ENCODE assay signal across 8 cellular contexts in the genomic region with DNA sequence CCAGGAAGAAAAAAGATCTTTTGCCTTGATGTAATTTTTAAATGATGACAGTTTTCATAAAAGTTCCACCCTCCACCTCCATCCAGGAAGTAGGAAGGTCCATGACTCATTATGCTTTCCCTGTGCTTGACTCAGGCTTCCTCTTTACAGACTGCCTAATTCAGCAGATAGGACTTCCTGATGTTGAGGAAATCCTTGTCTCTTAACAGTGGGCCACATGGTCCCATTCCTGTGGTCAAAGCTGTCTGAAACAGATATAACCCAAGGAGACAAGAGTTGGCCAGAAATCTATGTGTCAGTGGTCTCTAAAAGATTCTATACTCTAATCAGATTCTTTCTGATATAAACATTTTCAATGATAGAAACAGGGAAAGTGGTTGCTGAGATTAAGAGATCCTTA.
DNase-seq lines count a peak whose midpoint lies in the region; ATAC-seq and TF ChIP-seq lines count a peak whose summit lies in the region.

No MANE protein-coding gene starts in this region.

- intact Hi-C loops in ascending aorta (cut with DNase I): no loop called here

- H3K4me1 Mint-ChIP-seq in effector memory CD8-positive, alpha-beta T cell (ENCODE audit: low read depth in 2 of 2): peaks cover 2 to 11% of the 10 kb centered on the region in 2 donors

- TF ChIP-seq CTCF in ascending aorta (IDR thresholded peaks at IDR 0.05): no peak

- H3K27me3 ChIP-seq in muscle layer of duodenum (ENCODE audit: low read depth, low read length): no peaks in the 10 kb centered on the region
- H3K27me3 ChIP-seq in ascending aorta: no peaks in the 10 kb centered on the region

- no peaks in the 10 kb centered on the region for H3K27me3 Mint-ChIP-seq in effector memory CD8-positive, alpha-beta T cell

- H3K4me3 Mint-ChIP-seq in effector memory CD8-positive, alpha-beta T cell: no peak overlapping the region

- H3K36me3 Mint-ChIP-seq in effector memory CD8-positive, alpha-beta T cell (ENCODE audit: insufficient read depth): no peaks in the 10 kb centered on the region

- H3K27ac Mint-ChIP-seq in effector memory CD8-positive, alpha-beta T cell: peak overlapping the region in 1 of 2 donors; percentile 57

- H3K9me3 ChIP-seq in muscle layer of duodenum (ENCODE audit: control insufficient read depth in 1 of 2, low read length in 2 of 2) (peaks cover 0 to 5% of the 10 kb centered on the region in 2 donors), ascending aorta (peaks cover 0 to 10% of the 10 kb centered on the region in 2 donors)

- H3K9me3 Mint-ChIP-seq in effector memory CD8-positive, alpha-beta T cell: no peaks in the 10 kb centered on the region

- H3K4me3 ChIP-seq in muscle layer of duodenum (ENCODE audit: low read depth in 1 of 2, low read length in 2 of 2): no peak overlapping the region
- no peak overlapping the region for H3K4me3 ChIP-seq in ascending aorta

- peak; percentile 53 for DNase-seq in GM04503 (ENCODE audit: low read depth)
- DNase-seq in OCI-M1 (lab: John Stamatoyannopoulos, UW): peak; percentile 90
- DNase-seq in effector memory CD8-positive, alpha-beta T cell: no peak
- DNase-seq in NCI-H1092 (lab: John Stamatoyannopoulos, UW): no peak
- no peak for DNase-seq in ascending aorta (ENCODE audit: low spot score in 2 of 2)
- DNase-seq in NCI-H128 (lab: John Stamatoyannopoulos, UW; ENCODE audit: unreplicated experiment): no peak

- ATAC-seq in effector memory CD8-positive, alpha-beta T cell (replicated peaks): peak; percentile 19
- no peak for ATAC-seq in HG03175 (IDR thresholded peaks at IDR 0.05; ENCODE audit: unreplicated experiment)

- H3K27ac ChIP-seq in muscle layer of duodenum (ENCODE audit: low read length): peak overlapping the region; percentile 50
- peak overlapping the region in 1 of 2 donors; percentile 5 for H3K27ac ChIP-seq in ascending aorta

- H3K4me1 ChIP-seq in muscle layer of duodenum (ENCODE audit: control insufficient read depth in 1 of 2, insufficient read depth in 2 of 2, low read length in 2 of 2) (no peaks in the 10 kb centered on the region), ascending aorta (no peaks in the 10 kb centered on the region)

- H3K36me3 ChIP-seq in muscle layer of duodenum (ENCODE audit: control insufficient read depth in 1 of 2, insufficient read depth in 2 of 2, low read length in 2 of 2): no peaks in the 10 kb centered on the region
- no peaks in the 10 kb centered on the region for H3K36me3 ChIP-seq in ascending aorta

Comparison
In these comparisons a context has a peak if more than half of its experiments do, and no peak if none do; other contexts are left out.
1. DNase-seq: peak in GM04503 (single experiment) and OCI-M1 (single experiment); none in effector memory CD8-positive, alpha-beta T cell (0 of 3), NCI-H1092 (single experiment), ascending aorta (0 of 2) and NCI-H128 (single experiment).